In the genomic region with DNA sequence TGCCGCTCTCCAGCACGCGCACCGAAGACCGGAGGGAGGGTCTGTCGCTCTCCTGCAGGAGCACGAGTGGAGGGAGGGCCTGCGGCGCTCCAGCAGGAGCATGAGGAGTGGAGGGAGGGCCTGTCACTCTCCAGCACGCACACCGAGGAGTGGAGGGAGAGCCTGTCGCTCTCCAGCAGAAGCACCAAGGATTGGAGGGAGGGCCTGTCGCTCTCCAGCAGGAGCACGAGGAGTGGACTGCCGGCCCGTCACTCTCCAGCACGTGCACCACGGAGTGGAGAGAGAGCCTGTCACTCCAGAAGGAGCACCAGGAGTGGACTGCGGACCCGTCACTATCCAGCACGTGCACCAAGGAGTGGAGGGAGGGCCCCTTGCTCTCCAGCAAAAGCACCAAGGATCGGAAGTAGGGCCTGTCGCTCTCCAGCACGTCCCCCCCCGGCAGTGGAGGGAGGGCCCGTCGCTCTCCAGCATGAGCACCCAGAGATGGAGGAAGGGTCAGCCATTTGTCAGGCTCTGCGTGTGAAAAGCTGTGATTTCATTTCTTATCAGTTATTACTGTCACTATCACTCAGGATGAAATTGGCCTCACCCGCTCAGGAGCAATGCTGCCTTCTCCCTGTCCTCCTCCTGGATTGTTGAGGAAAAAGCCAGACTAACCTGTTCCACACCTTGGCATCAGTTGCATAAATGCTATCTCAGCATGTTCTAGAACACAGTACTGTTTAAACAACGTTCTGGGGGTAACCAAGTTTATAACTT, we compare ENCODE assay signal across 9 cellular contexts. TPM values are rescaled to one million over a fixed set of nuclear protein-coding genes. Genes with fewer than 3 reads are reported as not detected.
DNase-seq lines count a peak whose midpoint lies in the region; ATAC-seq and TF ChIP-seq lines count a peak whose summit lies in the region.
"Had no signal": no experiment of that assay in that cellular context is flagged by ENCODE, and none has a peak within 500 bp of the region (broad histone marks: within the 10 kb centered on the region; RNA-seq: fewer than 3 reads in every experiment).

No MANE protein-coding gene starts in this region.

- peaks cover 8% of the 10 kb centered on the region for H3K9me3 ChIP-seq in HUES6 (ENCODE audit: control insufficient read depth, insufficient read depth, low read depth, low read length)
- no peaks in the 10 kb centered on the region for H3K9me3 ChIP-seq in fibroblast of lung (ENCODE audit: control insufficient read depth, insufficient read depth, low read depth, low read length)

- no peak for ATAC-seq in HG03045 (IDR thresholded peaks at IDR 0.05; ENCODE audit: unreplicated experiment)
- ATAC-seq in HG02623 (IDR thresholded peaks at IDR 0.05; ENCODE audit: unreplicated experiment) = no peak

- H4K20me1 ChIP-seq in fibroblast of lung (ENCODE audit: control insufficient read depth, extremely low read depth, insufficient read depth, low read length) = no peaks in the 10 kb centered on the region

- H3K36me3 ChIP-seq in HUES6 (ENCODE audit: control insufficient read depth, insufficient read depth, low read length) (peaks cover 19% of the 10 kb centered on the region), fibroblast of lung (ENCODE audit: control insufficient read depth, insufficient read depth, low read length) (peaks cover 7% of the 10 kb centered on the region)

- H3K4me3 ChIP-seq in HUES6 (ENCODE audit: low read depth, low read length) (no peak overlapping the region), fibroblast of lung (replicated peaks in 1 of 4; ENCODE audit: control extremely low read depth in 1 of 4, insufficient read depth in 1 of 4, low read depth in 3 of 4, low read length in 4 of 4) (no peak overlapping the region)

- H3K79me2 ChIP-seq in fibroblast of lung (ENCODE audit: control insufficient read depth, insufficient read depth, low read length) = no peaks in the 10 kb centered on the region

- no peak overlapping the region for H3K4me2 ChIP-seq in fibroblast of lung (ENCODE audit: extremely low read depth, insufficient read depth, low read length)

- DNase-seq in Ammon's horn (ENCODE audit: low spot score) (peak; percentile 65), fibroblast of lung (ENCODE audit: low read depth in 2 of 2) (peak; percentile 91 to 93), mucosa of gallbladder (ENCODE audit: low spot score) (peak; percentile 67), NCI-H1436 treated with DMSO at 0.1 percent for 48 hours (lab: John Stamatoyannopoulos, UW) (no peak), NCI-H1417 treated with DMSO at 0.1 percent for 48 hours (lab: John Stamatoyannopoulos, UW) (no peak)
- DNase-seq: Calu3 had no signal

- no peak overlapping the region for H2AFZ ChIP-seq in fibroblast of lung (ENCODE audit: low read length)

- no peaks in the 10 kb centered on the region for H3K27me3 ChIP-seq in HUES6 (ENCODE audit: control insufficient read depth, insufficient read depth, low read length)
- H3K27me3 ChIP-seq in fibroblast of lung (ENCODE audit: control insufficient read depth, insufficient read depth, low read length) = no peaks in the 10 kb centered on the region

- H3K4me1 ChIP-seq in HUES6 (ENCODE audit: control insufficient read depth, insufficient read depth, low read length) (no peaks in the 10 kb centered on the region), fibroblast of lung (ENCODE audit: control insufficient read depth, extremely low read depth, insufficient read depth, low read length) (no peaks in the 10 kb centered on the region)

- no peak for TF ChIP-seq CTCF in fibroblast of lung (conservative IDR thresholded peaks at IDR 0.05 in 1 of 2, IDR thresholded peaks at IDR 0.05 in 1 of 2; ENCODE audit: low read depth in 1 of 2, low read length in 2 of 2)

- H3K9ac ChIP-seq in HUES6 (ENCODE audit: low read length) = peak overlapping the region; percentile 16
- H3K9ac ChIP-seq in fibroblast of lung (ENCODE audit: insufficient read depth, low read length) = no peak overlapping the region

- H3K27ac ChIP-seq in HUES6 (ENCODE audit: low read depth, low read length) (no peak overlapping the region), fibroblast of lung (ENCODE audit: insufficient read depth, low read length) (no peak overlapping the region)

RNA-seq across cellular contexts. Expression of gene ADI1, which starts 35.9 kb away (rescaled TPM):
- total RNA-seq in fibroblast of lung = 22.1 and 41.9 TPM in 2 replicates
- polyA plus RNA-seq in fibroblast of lung = 69.3 and 83.0 TPM in 2 replicates
- 62.6 and 75.5 TPM in 2 replicates for polyA plus RNA-seq in fibroblast of lung (2012)
- 17.5 and 23.5 TPM in 2 replicates for polyA minus RNA-seq in fibroblast of lung (ENCODE audit: low replicate concordance)
- total RNA-seq in mucosa of gallbladder = 223 TPM

Comparison
In these comparisons a context has a peak if more than half of its experiments do, and no peak if none do; other contexts are left out.
1. DNase-seq: peak in Ammon's horn (single experiment), fibroblast of lung (2 of 2) and mucosa of gallbladder (single experiment); none in NCI-H1436 treated with DMSO at 0.1 percent for 48 hours (single experiment) and NCI-H1417 treated with DMSO at 0.1 percent for 48 hours (single experiment).